Comparison of ENCODE assay signal across 8 cellular contexts in genomic region chr5:144183254-144183889, GRCh38. TPM values are rescaled to one million over a fixed set of nuclear protein-coding genes. Genes with fewer than 3 reads are reported as not detected.
A peak's percentile ranks its signal among the peaks of the same experiment; 100 is the strongest.
DNase-seq lines count a peak whose midpoint lies in the region; ATAC-seq and TF ChIP-seq lines count a peak whose summit lies in the region.

No MANE protein-coding gene starts in this region.

- no peak for ATAC-seq in CD8-positive, alpha-beta T cell
- ATAC-seq in HG03432 (IDR thresholded peaks at IDR 0.05; ENCODE audit: unreplicated experiment) (peak; percentile 22), GM18517 (IDR thresholded peaks at IDR 0.05; ENCODE audit: unreplicated experiment) (no peak), HG03565 (IDR thresholded peaks at IDR 0.05; ENCODE audit: unreplicated experiment) (no peak)

- CTCF ChIA-PET in CD8-positive, alpha-beta T cell (lab: Charles Lee): interaction anchor here (0.9 to 1.4 kb wide), 5 partner anchors 9 to 358 kb away, joined by 3 to 5 read pairs (median 4); no protein-coding TSS in a partner anchor

- intact Hi-C loops in CD8-positive, alpha-beta T cell (cut with DNase I, micrococcal nuclease): loop anchor here in 1 of 2 experiments (10.0 kb wide), 1 partner anchor 1469 kb away; no protein-coding TSS in a partner anchor
- intact Hi-C loops in uterus (cut with DNase I; ENCODE audit: low total_unique reads): no loop called here

- H3K9me3 Mint-ChIP-seq in CD8-positive, alpha-beta T cell: no peaks in the 10 kb centered on the region

- peak; percentile 79 for TF ChIP-seq CTCF in CD8-positive, alpha-beta T cell (IDR thresholded peaks at IDR 0.05)
- peak; percentile 41 to 59 (median 48) for TF ChIP-seq CTCF in uterus (IDR thresholded peaks at IDR 0.05)

- H3K4me1 ChIP-seq in CD8-positive, alpha-beta T cell (ENCODE audit: insufficient read depth, low read length): peaks cover 24% of the 10 kb centered on the region
- H3K4me1 ChIP-seq in uterus: no peaks in the 10 kb centered on the region

- no peaks in the 10 kb centered on the region for H3K9me3 ChIP-seq in CD8-positive, alpha-beta T cell (ENCODE audit: low read length)
- H3K9me3 ChIP-seq in uterus: no peaks in the 10 kb centered on the region

- H3K36me3 Mint-ChIP-seq in CD8-positive, alpha-beta T cell: no peaks in the 10 kb centered on the region

- H3K27me3 ChIP-seq in CD8-positive, alpha-beta T cell (ENCODE audit: insufficient read depth, low read length): no peaks in the 10 kb centered on the region
- no peaks in the 10 kb centered on the region for H3K27me3 ChIP-seq in uterus

- H3K27me3 Mint-ChIP-seq in CD8-positive, alpha-beta T cell (ENCODE audit: low read depth): no peaks in the 10 kb centered on the region

- H3K27ac ChIP-seq in CD8-positive, alpha-beta T cell (ENCODE audit: low read depth, low read length): no peak overlapping the region
- H3K27ac ChIP-seq in uterus: no peak overlapping the region

- no peak overlapping the region for H3K4me3 Mint-ChIP-seq in CD8-positive, alpha-beta T cell

- H3K27ac Mint-ChIP-seq in CD8-positive, alpha-beta T cell: no peak overlapping the region

- POLR2A ChIA-PET in CD8-positive, alpha-beta T cell (lab: Charles Lee): interaction anchor here (1.2 kb wide), 1 partner anchor 13 kb away, joined by 4 read pairs; the partner anchor contains the start of genes KCTD16 and YIPF5

- H3K4me3 ChIP-seq in CD8-positive, alpha-beta T cell (ENCODE audit: low read depth, low read length): no peak overlapping the region
- no peak overlapping the region for H3K4me3 ChIP-seq in uterus

- peak in 1 of 7 experiments; percentile 18 for DNase-seq in CD8-positive, alpha-beta T cell
- DNase-seq in SW480 (ENCODE audit: low spot score): peak; percentile 37
- peak; percentile 40 for DNase-seq in glomerular visceral epithelial cell (ENCODE audit: extremely low spot score)
- no peak for DNase-seq in uterus
- DNase-seq in retina: no peak

- H3K4me1 Mint-ChIP-seq in CD8-positive, alpha-beta T cell (ENCODE audit: low read depth): peaks cover 37% of the 10 kb centered on the region

- TF ChIP-seq POLR2A in uterus (IDR thresholded peaks at IDR 0.05): no peak

- no peaks in the 10 kb centered on the region for H3K36me3 ChIP-seq in CD8-positive, alpha-beta T cell (ENCODE audit: insufficient read depth, low read length)
- H3K36me3 ChIP-seq in uterus: no peaks in the 10 kb centered on the region

RNA-seq across cellular contexts. Expression of gene KCTD16, which starts 12.7 kb away (rescaled TPM):
- total RNA-seq in CD8-positive, alpha-beta T cell: not detected
- total RNA-seq in uterus: 1 to 10 TPM in 1 of 4 donors, under 1 TPM in 2, not detected in 1; 0.12 to 2.4 (median 0.26) TPM

RNA-seq across cellular contexts. Expression of gene YIPF5, which starts 12.9 kb away (rescaled TPM):
- 10 to 100 TPM; 62.8 to 64.6 TPM for total RNA-seq in CD8-positive, alpha-beta T cell
- 100 to 1,000 TPM in 2 of 4 donors, 10 to 100 TPM in 2; 33.5 to 164 (median 86.3) TPM for total RNA-seq in uterus

Comparison
In these comparisons a context has a peak if more than half of its experiments do, and no peak if none do; other contexts are left out.
1. DNase-seq: peak in SW480 (single experiment) and glomerular visceral epithelial cell (single experiment); none in uterus (0 of 2) and retina (single experiment).